In the genomic region with DNA sequence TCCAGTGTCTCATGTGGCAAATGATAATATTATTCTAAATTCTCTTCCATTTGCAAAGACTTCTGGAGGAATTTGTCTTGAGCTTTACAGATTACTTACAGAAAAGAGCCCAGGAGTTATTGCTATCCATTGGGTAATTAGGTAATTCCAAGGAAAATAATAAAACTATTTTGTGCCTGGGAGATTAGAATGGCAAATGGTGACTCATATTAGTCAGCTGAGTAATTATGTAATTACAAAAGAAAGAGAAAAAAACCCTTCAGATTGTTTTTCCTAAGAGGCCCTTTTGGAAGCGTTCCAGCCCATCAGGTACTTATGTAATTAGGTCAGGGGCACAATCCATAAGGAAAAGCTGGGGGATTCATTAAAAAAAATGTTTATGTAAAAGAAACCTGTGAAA, we compare ENCODE assay signal across 27 cellular contexts.
DNase-seq lines count a peak whose midpoint lies in the region; ATAC-seq and TF ChIP-seq lines count a peak whose summit lies in the region.
"Had no signal": no experiment of that assay in that cellular context is flagged by ENCODE, and none has a peak within 500 bp of the region (broad histone marks: within the 10 kb centered on the region; RNA-seq: fewer than 3 reads in every experiment).

No MANE protein-coding gene starts in this region.

- H3F3A ChIP-seq in SK-N-SH (replicated peaks; ENCODE audit: insufficient read depth) = no peaks in the 10 kb centered on the region
- H3F3A ChIP-seq in neural progenitor cell (ENCODE audit: low read depth) = peaks cover 8% of the 10 kb centered on the region

- POLR2A ChIA-PET in SK-N-SH (lab: Yijun Ruan, JAX) = no interaction called here

- ATAC-seq in SK-N-SH treated with all-trans-retinoic acid at 6 μM for 48 hours = no peak
- ATAC-seq: left lung; natural killer cell treated with Interleukin-12 subunit alpha and Interleukin-12 subunit beta and Interleukin-15 and Interleukin-18, amount 100 ng/mL, for 72 hours; Right ventricle myocardium inferior; stimulated activated naive CD8-positive, alpha-beta T cell treated with anti-CD3 and anti-CD28 coated beads, Interleukin-15, amount 100 ng/mL, for 72 hours; WTC11 had no signal

- H3K9me3 ChIP-seq in SK-N-SH (no peaks in the 10 kb centered on the region), fibroblast of lung (ENCODE audit: control insufficient read depth, insufficient read depth, low read depth, low read length) (no peaks in the 10 kb centered on the region), neural progenitor cell (ENCODE audit: low read depth) (no peaks in the 10 kb centered on the region)
- H3K9me3 ChIP-seq: left lung, tibial artery had no signal

- H2AFZ ChIP-seq in SK-N-SH (ENCODE audit: low read depth) (no peak overlapping the region), fibroblast of lung (ENCODE audit: low read length) (no peak overlapping the region), neural progenitor cell (replicated peaks) (no peak overlapping the region)

- no peaks in the 10 kb centered on the region for H3K9me3 Mint-ChIP-seq in neural progenitor cell
- H3K9me3 Mint-ChIP-seq: dendritic cell treated with granulocyte-macrophage colony-stimulating factor and Interleukin-4, amounts not matched to agents 40 ng/mL and 50 ng/mL, for 4 days; immature natural killer cell had no signal

- H3K4me2 ChIP-seq in SK-N-SH = no peak overlapping the region
- H3K4me2 ChIP-seq in fibroblast of lung (ENCODE audit: extremely low read depth, insufficient read depth, low read length) = no peak overlapping the region
- H3K4me2 ChIP-seq in neural progenitor cell = no peak overlapping the region
- H3K4me2 ChIP-seq: BLaER1 treated with 17β-estradiol and CSF1 and Interleukin-3, amounts not matched to agents 10 nM and 100 nM had no signal

- WGBS in SK-N-SH (ENCODE audit: low lambda C conversion rate) = 71% methylated on average over 1 of the region's 1 CpG

- TF ChIP-seq RAD21 in SK-N-SH (IDR thresholded peaks at IDR 0.05; ENCODE audit: low read length) = no peak

- no peaks in the 10 kb centered on the region for H3K9me2 ChIP-seq in SK-N-SH

- H3K27ac ChIP-seq in SK-N-SH (ENCODE audit: low read depth in 2 of 2, low read length in 1 of 2) = no peak overlapping the region
- no peak overlapping the region for H3K27ac ChIP-seq in fibroblast of lung (ENCODE audit: insufficient read depth, low read length)
- H3K27ac ChIP-seq in neural progenitor cell = no peak overlapping the region
- H3K27ac ChIP-seq: BLaER1 treated with 17β-estradiol and CSF1 and Interleukin-3, amounts not matched to agents 10 nM and 100 nM; left lung; tibial artery had no signal

- H3K4me3 Mint-ChIP-seq in neural progenitor cell = no peak overlapping the region
- H3K4me3 Mint-ChIP-seq: activated naive CD4-positive, alpha-beta T cell treated with anti-CD3 and anti-CD28 coated beads, Interleukin-2, amount 10 ng/mL, durations not matched to agents 7 days and 5 days; dendritic cell treated with granulocyte-macrophage colony-stimulating factor and Interleukin-4, amounts not matched to agents 40 ng/mL and 50 ng/mL, for 4 days; immature natural killer cell; natural killer cell treated with Interleukin-12 subunit alpha and Interleukin-12 subunit beta and Interleukin-15 and Interleukin-18, amount 100 ng/mL, for 72 hours; stimulated activated naive CD8-positive, alpha-beta T cell treated with anti-CD3 and anti-CD28 coated beads, Interleukin-15, amount 100 ng/mL, for 72 hours; WTC11 had no signal

- no peaks in the 10 kb centered on the region for H3K36me3 Mint-ChIP-seq in neural progenitor cell
- H3K36me3 Mint-ChIP-seq: activated naive CD4-positive, alpha-beta T cell treated with anti-CD3 and anti-CD28 coated beads, Interleukin-2, amount 10 ng/mL, durations not matched to agents 7 days and 5 days; immature natural killer cell; natural killer cell treated with Interleukin-12 subunit alpha and Interleukin-12 subunit beta and Interleukin-15 and Interleukin-18, amount 100 ng/mL, for 72 hours had no signal

- no peaks in the 10 kb centered on the region for H3K27me3 Mint-ChIP-seq in neural progenitor cell (ENCODE audit: insufficient read depth, low read depth)
- H3K27me3 Mint-ChIP-seq: activated naive CD4-positive, alpha-beta T cell treated with anti-CD3 and anti-CD28 coated beads, Interleukin-2, amount 10 ng/mL, durations not matched to agents 7 days and 5 days; dendritic cell treated with granulocyte-macrophage colony-stimulating factor and Interleukin-4, amounts not matched to agents 40 ng/mL and 50 ng/mL, for 4 days; stimulated activated naive CD8-positive, alpha-beta T cell treated with anti-CD3 and anti-CD28 coated beads, Interleukin-15, amount 100 ng/mL, for 72 hours had no signal

- CTCF ChIA-PET in SK-N-SH (lab: Yijun Ruan, JAX) = interaction anchor here (0.8 kb wide), 1 partner anchor 84 kb away, joined by 4 read pairs; no protein-coding TSS in a partner anchor

- TF ChIP-seq EP300 in SK-N-SH (IDR thresholded peaks at IDR 0.05; ENCODE audit: borderline replicate concordance in 1 of 2, low read depth in 1 of 2, low read length in 1 of 2) = no peak

- peaks cover 13% of the 10 kb centered on the region for H3K4me1 Mint-ChIP-seq in neural progenitor cell
- H3K4me1 Mint-ChIP-seq: activated naive CD4-positive, alpha-beta T cell treated with anti-CD3 and anti-CD28 coated beads, Interleukin-2, amount 10 ng/mL, durations not matched to agents 7 days and 5 days; immature natural killer cell; stimulated activated naive CD8-positive, alpha-beta T cell treated with anti-CD3 and anti-CD28 coated beads, Interleukin-15, amount 100 ng/mL, for 72 hours had no signal

- H3K4me1 ChIP-seq in SK-N-SH (ENCODE audit: control insufficient read depth in 1 of 2, insufficient read depth in 2 of 2, low read depth in 1 of 2, low read length in 1 of 2) = peaks cover 0 to 20% of the 10 kb centered on the region in 2 experiments; a peak in 2 of 4 replicates
- H3K4me1 ChIP-seq in fibroblast of lung (ENCODE audit: control insufficient read depth, extremely low read depth, insufficient read depth, low read length) = no peaks in the 10 kb centered on the region
- peaks cover 19% of the 10 kb centered on the region for H3K4me1 ChIP-seq in neural progenitor cell
- H3K4me1 ChIP-seq: left lung had no signal

- H3K9ac ChIP-seq in SK-N-SH (no peak overlapping the region), fibroblast of lung (ENCODE audit: insufficient read depth, low read length) (no peak overlapping the region), neural progenitor cell (no peak overlapping the region)
- H3K9ac ChIP-seq: BLaER1 treated with 17β-estradiol and CSF1 and Interleukin-3, amounts not matched to agents 10 nM and 100 nM had no signal

- no peak for DNase-seq in SK-N-SH
- DNase-seq in NCI-H69 (lab: John Stamatoyannopoulos, UW) = peak; percentile 92
- peak; percentile 19 to 21 for DNase-seq in fibroblast of lung (ENCODE audit: low read depth in 2 of 2)
- DNase-seq in retinal pigment epithelial cell (ENCODE audit: low read depth) = peak; percentile 90
- no peak for DNase-seq in AML-193 (lab: John Stamatoyannopoulos, UW)
- DNase-seq in neural progenitor cell (ENCODE audit: low spot score) = no peak
- no peak for DNase-seq in RKO (ENCODE audit: low spot score)
- DNase-seq: ACHN; activated CD4-positive, alpha-beta T cell treated with anti-CD3 and anti-CD28 coated beads, Interleukin-2, amount 50 U/mL, for 1 hour; activated naive CD4-positive, alpha-beta T cell treated with anti-CD3 and anti-CD28 coated beads, Interleukin-2, amount 10 ng/mL, durations not matched to agents 7 days and 5 days; Calu3; immature natural killer cell; left lung; midbrain; NCI-H1092 treated with DMSO at 0.1 percent for 48 hours; NCI-H2081 treated with DMSO at 0.1 percent for 48 hours; OCI-M1; stimulated activated naive CD8-positive, alpha-beta T cell treated with anti-CD3 and anti-CD28 coated beads, Interleukin-15, amount 100 ng/mL, for 72 hours; SW 1271; T1000; tibial artery had no signal

- no peaks in the 10 kb centered on the region for H3K36me3 ChIP-seq in SK-N-SH (replicated peaks in 1 of 2; ENCODE audit: control insufficient read depth in 1 of 2, insufficient read depth in 2 of 2, low read length in 1 of 2)
- no peaks in the 10 kb centered on the region for H3K36me3 ChIP-seq in fibroblast of lung (ENCODE audit: control insufficient read depth, insufficient read depth, low read length)
- H3K36me3 ChIP-seq in neural progenitor cell = no peaks in the 10 kb centered on the region
- H3K36me3 ChIP-seq: BLaER1 treated with 17β-estradiol and CSF1 and Interleukin-3, amounts not matched to agents 10 nM and 100 nM; left lung; tibial artery had no signal

- H3K79me2 ChIP-seq in SK-N-SH (ENCODE audit: insufficient read depth) (no peaks in the 10 kb centered on the region), fibroblast of lung (ENCODE audit: control insufficient read depth, insufficient read depth, low read length) (no peaks in the 10 kb centered on the region), neural progenitor cell (ENCODE audit: low read depth) (no peaks in the 10 kb centered on the region)

- no peak for TF ChIP-seq CTCF in SK-N-SH (IDR thresholded peaks at IDR 0.05)
- TF ChIP-seq CTCF in fibroblast of lung (conservative IDR thresholded peaks at IDR 0.05 in 1 of 2, IDR thresholded peaks at IDR 0.05 in 1 of 2; ENCODE audit: low read depth in 1 of 2, low read length in 2 of 2) = no peak
- TF ChIP-seq CTCF in retinal pigment epithelial cell (conservative IDR thresholded peaks at IDR 0.05; ENCODE audit: low read depth, low read length) = no peak
- no peak for TF ChIP-seq CTCF in neural progenitor cell (IDR thresholded peaks at IDR 0.05)

- H4K20me1 ChIP-seq in SK-N-SH (ENCODE audit: insufficient read depth) = no peaks in the 10 kb centered on the region
- H4K20me1 ChIP-seq in fibroblast of lung (ENCODE audit: control insufficient read depth, extremely low read depth, insufficient read depth, low read length) = no peaks in the 10 kb centered on the region
- H4K20me1 ChIP-seq in neural progenitor cell (ENCODE audit: low read depth) = no peaks in the 10 kb centered on the region
- H4K20me1 ChIP-seq: BLaER1 treated with 17β-estradiol and CSF1 and Interleukin-3, amounts not matched to agents 10 nM and 100 nM had no signal

- H3K27ac Mint-ChIP-seq in neural progenitor cell = no peak overlapping the region
- H3K27ac Mint-ChIP-seq: activated naive CD4-positive, alpha-beta T cell treated with anti-CD3 and anti-CD28 coated beads, Interleukin-2, amount 10 ng/mL, durations not matched to agents 7 days and 5 days; dendritic cell treated with granulocyte-macrophage colony-stimulating factor and Interleukin-4, amounts not matched to agents 40 ng/mL and 50 ng/mL, for 4 days; immature natural killer cell; natural killer cell treated with Interleukin-12 subunit alpha and Interleukin-12 subunit beta and Interleukin-15 and Interleukin-18, amount 100 ng/mL, for 72 hours; stimulated activated naive CD8-positive, alpha-beta T cell treated with anti-CD3 and anti-CD28 coated beads, Interleukin-15, amount 100 ng/mL, for 72 hours; WTC11 had no signal

- no peaks in the 10 kb centered on the region for H3K27me3 ChIP-seq in SK-N-SH (ENCODE audit: insufficient read depth)
- no peaks in the 10 kb centered on the region for H3K27me3 ChIP-seq in fibroblast of lung (ENCODE audit: control insufficient read depth, insufficient read depth, low read length)
- no peaks in the 10 kb centered on the region for H3K27me3 ChIP-seq in neural progenitor cell
- H3K27me3 ChIP-seq: BLaER1 treated with 17β-estradiol and CSF1 and Interleukin-3, amounts not matched to agents 10 nM and 100 nM; left lung; tibial artery had no signal

- H3K4me3 ChIP-seq in SK-N-SH (ENCODE audit: low read depth in 2 of 2, low read length in 1 of 2) (no peak overlapping the region), fibroblast of lung (replicated peaks in 1 of 4; ENCODE audit: control extremely low read depth in 1 of 4, insufficient read depth in 1 of 4, low read depth in 3 of 4, low read length in 4 of 4) (no peak overlapping the region), retinal pigment epithelial cell (ENCODE audit: low read length) (no peak overlapping the region), neural progenitor cell (no peak overlapping the region)
- H3K4me3 ChIP-seq: BLaER1 treated with 17β-estradiol and CSF1 and Interleukin-3, amounts not matched to agents 10 nM and 100 nM; left lung; tibial artery had no signal

Comparison
In these comparisons a context has a peak if more than half of its experiments do, and no peak if none do; other contexts are left out.
1. DNase-seq: peak in NCI-H69 (single experiment), fibroblast of lung (2 of 2) and retinal pigment epithelial cell (single experiment); none in SK-N-SH (single experiment), AML-193 (0 of 2), neural progenitor cell (single experiment) and RKO (single experiment).